In the genomic region with DNA sequence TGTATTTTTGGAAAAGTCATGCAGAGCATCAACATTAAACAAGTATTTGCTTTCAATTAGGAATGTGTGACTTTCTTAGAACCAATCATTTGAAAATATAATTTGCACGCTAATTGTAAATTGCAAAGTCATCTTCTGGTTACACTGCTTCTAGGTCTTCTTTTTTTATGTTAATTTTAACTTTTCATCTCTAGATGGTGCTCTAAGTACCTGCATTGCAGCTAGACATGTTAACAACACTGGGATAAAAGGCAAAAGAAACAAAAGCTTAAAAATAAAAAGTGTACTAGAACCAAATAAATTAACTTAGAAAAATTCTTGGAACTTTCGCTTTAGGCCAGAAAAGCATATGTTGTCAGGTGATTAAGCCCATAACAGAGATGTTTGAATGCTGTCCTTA, we compare ENCODE assay signal across 11 cellular contexts.
DNase-seq lines count a peak whose midpoint lies in the region; ATAC-seq and TF ChIP-seq lines count a peak whose summit lies in the region.
"Had no signal": no experiment of that assay in that cellular context is flagged by ENCODE, and none has a peak within 500 bp of the region (broad histone marks: within the 10 kb centered on the region; RNA-seq: fewer than 3 reads in every experiment).

No MANE protein-coding gene starts in this region.

- H3K4me3 ChIP-seq in upper lobe of right lung: no peak overlapping the region

- intact Hi-C loops in upper lobe of right lung (cut with DNase I): no loop called here

- no peaks in the 10 kb centered on the region for H3K9me3 ChIP-seq in upper lobe of right lung

- no peaks in the 10 kb centered on the region for H3K27me3 ChIP-seq in upper lobe of right lung

- no peak overlapping the region for H3K27ac ChIP-seq in upper lobe of right lung

- ATAC-seq in HG03025 (IDR thresholded peaks at IDR 0.05; ENCODE audit: low FRiP score, unreplicated experiment): no peak
- ATAC-seq in upper lobe of right lung: no peak
- ATAC-seq: left colon had no signal

- TF ChIP-seq CTCF in upper lobe of right lung (IDR thresholded peaks at IDR 0.05): no peak

- H3K4me1 ChIP-seq in upper lobe of right lung: no peaks in the 10 kb centered on the region

- DNase-seq in DMS53 (lab: John Stamatoyannopoulos, UW) (peak; percentile 58), DMS53 treated with DMSO at 0.1 percent for 48 hours (lab: John Stamatoyannopoulos, UW; ENCODE audit: unreplicated experiment) (no peak), NCI-H526 treated with DMSO at 0.1 percent for 48 hours (lab: John Stamatoyannopoulos, UW) (peak; percentile 77), dedifferentiated amniotic fluid mesenchymal stem cell (ENCODE audit: extremely low spot score) (peak; percentile 87), retina (peak; percentile 11), upper lobe of right lung (no peak), cerebellar nuclear complex (lab: John Stamatoyannopoulos, UW) (no peak)
- DNase-seq: 8988T; activated CD4-positive, alpha-beta T cell treated with anti-CD3 and anti-CD28 coated beads, Interleukin-2, amount 50 U/mL, for 4 hours; left colon had no signal

- H3K36me3 ChIP-seq in upper lobe of right lung: no peaks in the 10 kb centered on the region

Comparison
In these comparisons a context has a peak if more than half of its experiments do, and no peak if none do; other contexts are left out.
1. DNase-seq: peak in DMS53 (single experiment), NCI-H526 treated with DMSO at 0.1 percent for 48 hours (single experiment), dedifferentiated amniotic fluid mesenchymal stem cell (single experiment) and retina (single experiment); none in DMS53 treated with DMSO at 0.1 percent for 48 hours (single experiment), upper lobe of right lung (single experiment) and cerebellar nuclear complex (0 of 2).